ENCODE assay signal across 1 cellular context in the genomic region with DNA sequence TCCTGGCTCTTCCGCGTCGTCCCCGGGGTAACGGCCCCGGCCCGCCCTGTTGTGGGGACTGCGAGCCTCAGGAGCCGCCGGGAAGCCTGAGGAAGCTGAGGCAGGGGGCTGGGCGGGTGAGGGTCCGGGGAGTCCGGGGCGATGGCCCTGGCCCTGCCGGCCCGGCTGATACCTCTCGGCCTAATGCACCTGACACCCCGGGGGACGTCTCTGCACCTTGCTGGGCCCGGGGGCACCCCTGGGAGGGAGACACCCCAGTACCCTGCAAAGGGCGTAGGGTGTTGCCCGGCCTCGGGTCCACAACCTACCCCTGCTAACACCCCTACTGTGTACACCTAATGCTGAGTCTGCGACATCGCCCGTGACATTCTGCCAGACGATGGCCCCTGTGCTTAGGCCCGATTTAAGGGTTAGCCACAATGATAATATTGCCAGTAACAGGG.
A peak's percentile ranks its signal among the peaks of the same experiment; 100 is the strongest.
TF ChIP-seq lines count a peak whose summit lies in the region.

No MANE protein-coding gene starts in this region.

TF ChIP-seq in IMR-90, 13 proteins besides CTCF, POLR2A, EP300 and RAD21 (continued from another document):
- TF ChIP-seq RFX5 (IDR thresholded peaks at IDR 0.05; ENCODE audit: low read depth, low read length) (no peak), MAZ (IDR thresholded peaks at IDR 0.05; ENCODE audit: borderline replicate concordance, low read depth, low read length) (0 out of 2 replicates have a peak, but pooled peaks have one; percentile 1)
TF ChIP-seq in IMR-90: peak in this region for 1.
